25 cellular contexts compared by ENCODE assay signal in the genomic region with DNA sequence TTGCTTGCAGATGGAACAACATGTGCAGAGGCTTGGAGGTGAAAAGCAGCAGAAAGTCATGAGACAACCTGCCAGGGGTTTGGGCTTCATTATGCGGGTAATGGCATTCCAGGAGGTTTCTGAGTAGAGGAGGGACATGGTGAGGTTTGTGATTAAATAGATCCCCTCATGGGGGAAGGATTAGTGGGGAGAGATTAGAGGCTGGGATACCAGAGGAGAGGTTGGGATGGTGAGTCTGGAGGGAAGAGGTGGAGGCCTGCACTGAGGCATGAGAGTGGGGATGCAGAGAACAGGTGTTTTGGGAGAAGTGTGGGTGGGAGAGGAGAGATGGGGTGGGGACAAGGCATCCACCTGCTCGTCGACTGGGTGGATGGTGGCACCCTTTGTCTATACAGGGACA.
"Had no signal": no experiment of that assay in that cellular context is flagged by ENCODE, and none has a peak within 500 bp of the region (broad histone marks: within the 10 kb centered on the region; RNA-seq: fewer than 3 reads in every experiment).

No MANE protein-coding gene starts in this region.

- H3K4me1 ChIP-seq: parathyroid adenoma had no signal

- H3K4me3 Mint-ChIP-seq: activated naive CD8-positive, alpha-beta T cell; activated T-cell treated with anti-CD3 and anti-CD28 coated beads, Interleukin-2, amount 50 U/mL, for 24 hours; brain; nephron progenitor cell had no signal

- H3K9me3 ChIP-seq: right lobe of liver, stomach, suprapubic skin, transverse colon had no signal

- H3K27me3 Mint-ChIP-seq: activated naive CD8-positive, alpha-beta T cell had no signal

- H3K9me3 Mint-ChIP-seq: activated T-cell treated with anti-CD3 and anti-CD28 coated beads, Interleukin-2, amount 50 U/mL, for 24 hours; activated T-helper 2 cell treated with anti-CD3 and anti-CD28 coated beads, Interferon-gamma antibody, Interleukin-2, Interleukin-4, amounts not matched to agents 10 μg/mL and 5 μg/mL and 100 μg/mL, durations not matched to agents 14 hours and 24 hours and 36 hours; nephron progenitor cell had no signal

- H3K27me3 ChIP-seq: right lobe of liver had no signal

- H3K79me2 ChIP-seq: parathyroid adenoma had no signal

- ATAC-seq: esophagus mucosa, right lobe of liver had no signal

- H2AFZ ChIP-seq: parathyroid adenoma had no signal

- H3K36me3 Mint-ChIP-seq: activated naive CD8-positive, alpha-beta T cell; brain had no signal

- H3K4me3 ChIP-seq: right lobe of liver, skin epidermis, stomach, suprapubic skin, transverse colon had no signal

- H3K36me3 ChIP-seq: right lobe of liver, stomach, suprapubic skin, transverse colon had no signal

- DNase-seq: activated CD4-positive, alpha-beta T cell treated with anti-CD3 and anti-CD28 coated beads for 1 hour; activated CD4-positive, alpha-beta T cell treated with anti-CD3 and anti-CD28 coated beads, Interleukin-2, amount 50 U/mL, for 1 hour; activated CD8-positive, alpha-beta memory T cell treated with anti-CD3 and anti-CD28 coated beads for 24 hours; activated CD8-positive, alpha-beta memory T cell treated with anti-CD3 and anti-CD28 coated beads, Interleukin-2, amount 50 U/mL, for 4 hours; activated naive CD4-positive, alpha-beta T cell; activated T-cell treated with anti-CD3 and anti-CD28 coated beads, Interleukin-2, amount 50 U/mL, for 24 hours; anterior cingulate cortex; effector memory CD4-positive, alpha-beta T cell; foreskin melanocyte; head of caudate nucleus; nephron progenitor cell; nucleus accumbens; right lobe of liver; stimulated activated CD4-positive, alpha-beta T cell treated with anti-CD3 and anti-CD28 coated beads, Interleukin-1b, Interleukin-23, amount 100 ng/mL, for 48 hours; stomach; T-helper 1 cell; T-helper 9 cell; transverse colon had no signal

- H3K9ac ChIP-seq: parathyroid adenoma had no signal

- H3K27ac Mint-ChIP-seq: activated naive CD8-positive, alpha-beta T cell; activated T-cell treated with anti-CD3 and anti-CD28 coated beads, Interleukin-2, amount 50 U/mL, for 24 hours; activated T-helper 2 cell treated with anti-CD3 and anti-CD28 coated beads, Interferon-gamma antibody, Interleukin-2, Interleukin-4, amounts not matched to agents 10 μg/mL and 5 μg/mL and 100 μg/mL, durations not matched to agents 14 hours and 24 hours and 36 hours; nephron progenitor cell had no signal

- H3K27ac ChIP-seq: parathyroid adenoma, right lobe of liver, skin epidermis, stomach, suprapubic skin, transverse colon had no signal
